ENCODE assay signal across 26 cellular contexts in the genomic region with DNA sequence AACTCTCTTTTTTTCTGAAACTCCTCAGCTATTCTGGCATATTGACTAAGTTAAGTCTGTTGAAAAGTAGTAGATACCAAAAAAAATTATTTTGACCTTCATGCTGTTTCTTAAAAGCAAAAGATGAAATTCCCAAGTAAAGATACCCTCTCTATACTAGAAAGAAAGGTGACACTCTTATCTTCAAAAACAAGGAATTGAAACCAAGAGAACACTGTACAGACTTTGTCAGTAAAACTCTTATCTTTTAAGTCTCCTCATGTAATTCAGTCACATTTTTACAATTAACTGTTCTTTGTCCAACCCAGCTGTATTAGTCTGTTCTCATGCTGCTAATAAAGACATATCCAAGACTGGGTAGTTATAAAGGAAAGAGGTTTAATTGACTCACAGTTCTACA.
"Had no signal": no experiment of that assay in that cellular context is flagged by ENCODE, and none has a peak within 500 bp of the region (broad histone marks: within the 10 kb centered on the region; RNA-seq: fewer than 3 reads in every experiment).

No MANE protein-coding gene starts in this region.

- H3K27ac ChIP-seq: Peyer's patch, RWPE1, SJCRH30, VCaP had no signal

- H3K36me3 ChIP-seq: Peyer's patch, SJCRH30 had no signal

- H3K4me3 Mint-ChIP-seq: activated CD8-positive, alpha-beta T cell treated with anti-CD3 and anti-CD28 coated beads for 36 hours; activated naive CD8-positive, alpha-beta T cell treated with anti-CD3 and anti-CD28 coated beads for 36 hours; activated T-cell treated with anti-CD3 and anti-CD28 coated beads, Interleukin-2, amount 50 U/mL, for 24 hours had no signal

- ATAC-seq: activated CD8-positive, alpha-beta T cell treated with anti-CD3 and anti-CD28 coated beads for 36 hours had no signal

- H3K4me1 ChIP-seq: Peyer's patch, SJCRH30 had no signal

- H3K27me3 ChIP-seq: Peyer's patch, SJCRH30 had no signal

- H3K4me2 ChIP-seq: SK-N-SH had no signal

- H3K9me2 ChIP-seq: SK-N-SH had no signal

- H3K4me3 ChIP-seq: Peyer's patch, SJCRH30 had no signal

- H3K4me1 Mint-ChIP-seq: activated naive CD8-positive, alpha-beta T cell treated with anti-CD3 and anti-CD28 coated beads for 36 hours had no signal

- H3K9ac ChIP-seq: SK-N-SH had no signal

- H3K27ac Mint-ChIP-seq: activated CD8-positive, alpha-beta T cell treated with anti-CD3 and anti-CD28 coated beads for 36 hours; activated naive CD8-positive, alpha-beta T cell treated with anti-CD3 and anti-CD28 coated beads for 36 hours; activated T-cell treated with anti-CD3 and anti-CD28 coated beads, Interleukin-2, amount 50 U/mL, for 24 hours had no signal

- H3K9me3 ChIP-seq: Peyer's patch, SJCRH30, SK-N-SH had no signal

- DNase-seq: activated CD4-positive, alpha-beta T cell treated with anti-CD3 and anti-CD28 coated beads, Interleukin-2, amount 50 U/mL, for 1 hour; activated CD4-positive, CD25-positive, alpha-beta regulatory T cell; activated CD8-positive, alpha-beta memory T cell treated with anti-CD3 and anti-CD28 coated beads, Interleukin-2, amount 50 U/mL, for 48 hours; activated CD8-positive, alpha-beta T cell treated with anti-CD3 and anti-CD28 coated beads for 36 hours; activated effector memory CD4-positive, alpha-beta T cell treated with anti-CD3 and anti-CD28 coated beads, Interleukin-2, amount 50 U/mL, for 16 hours; activated naive CD4-positive, alpha-beta T cell treated with Interleukin-2 at 50 U/mL for 16 hours; activated naive CD8-positive, alpha-beta T cell treated with anti-CD3 and anti-CD28 coated beads for 36 hours; activated T-cell treated with anti-CD3 and anti-CD28 coated beads, Interleukin-2, amount 50 U/mL, for 24 hours; Kasumi-1; NCI-H1092 treated with DMSO at 0.1 percent for 48 hours; NCI-H1417 treated with DMSO at 0.1 percent for 48 hours; NCI-H1694; NCI-H2029; NCI-H2107; NCI-H345; NCI-H510A; NCI-H526 treated with DMSO at 0.1 percent for 48 hours; NCI-H82; NK-92 treated with Interleukin-12 subunit alpha and Interleukin-12 subunit beta, amount 100 ng/mL, for 24 hours; Peyer's patch; Right ventricle myocardium superior; SJCRH30; SK-N-SH; T-helper 1 cell had no signal

- H3K36me3 Mint-ChIP-seq: activated naive CD8-positive, alpha-beta T cell treated with anti-CD3 and anti-CD28 coated beads for 36 hours had no signal
